21 cellular contexts compared by ENCODE assay signal in genomic region chr5:149038336-149039075, GRCh38. TPM values are rescaled to one million over a fixed set of nuclear protein-coding genes. Genes with fewer than 3 reads are reported as not detected.
A peak's percentile ranks its signal among the peaks of the same experiment; 100 is the strongest.
DNase-seq lines count a peak whose midpoint lies in the region; ATAC-seq and TF ChIP-seq lines count a peak whose summit lies in the region.
"Had no signal": no experiment of that assay in that cellular context is flagged by ENCODE, and none has a peak within 500 bp of the region (broad histone marks: within the 10 kb centered on the region; RNA-seq: fewer than 3 reads in every experiment).

No MANE protein-coding gene starts in this region.

- H3K27ac Mint-ChIP-seq in effector memory CD8-positive, alpha-beta T cell, result peak overlapping the region in 1 of 2 donors; percentile 25
- no peak overlapping the region for H3K27ac Mint-ChIP-seq in activated naive CD8-positive, alpha-beta T cell treated with anti-CD3 and anti-CD28 coated beads, Interleukin-2, amount 50 U/mL, for 24 hours

- H3K9me3 ChIP-seq in BE2C (no peaks in the 10 kb centered on the region), SJCRH30 (replicated peaks) (no peaks in the 10 kb centered on the region), Peyer's patch (no peaks in the 10 kb centered on the region)
- H3K9me3 ChIP-seq: gastrocnemius medialis, HAP-1, right lobe of liver, upper lobe of left lung had no signal

- no peak for ATAC-seq in effector memory CD8-positive, alpha-beta T cell (replicated peaks)
- ATAC-seq in activated naive CD8-positive, alpha-beta T cell treated with anti-CD3 and anti-CD28 coated beads, Interleukin-2, amount 50 U/mL, for 24 hours, result no peak
- ATAC-seq: gastrocnemius medialis, right lobe of liver had no signal

- no peak for TF ChIP-seq POLR2A in Peyer's patch (IDR thresholded peaks at IDR 0.05)

- DNase-seq in BE2C (no peak), SJCRH30 (no peak), fibroblast of the aortic adventitia (ENCODE audit: low read depth) (peak; percentile 57), Peyer's patch (no peak), NCI-H2227 treated with DMSO at 0.1 percent for 48 hours (lab: John Stamatoyannopoulos, UW) (no peak)
- DNase-seq in effector memory CD8-positive, alpha-beta T cell, result no peak
- DNase-seq in activated naive CD8-positive, alpha-beta T cell treated with anti-CD3 and anti-CD28 coated beads, Interleukin-2, amount 50 U/mL, for 24 hours, result no peak
- DNase-seq: activated CD4-positive, alpha-beta T cell treated with anti-CD3 and anti-CD28 coated beads, Interleukin-2, amount 50 U/mL, for 4 hours; activated naive CD4-positive, alpha-beta T cell; activated T-cell treated with anti-CD3 and anti-CD28 coated beads for 4 hours; anterior cingulate cortex; gastrocnemius medialis; KG1; NCI-H1436; NCI-H226; right lobe of liver; SW 1271; upper lobe of left lung had no signal

- TF ChIP-seq CTCF in BE2C (IDR thresholded peaks at IDR 0.05; ENCODE audit: low read depth, low read length), result 0 out of 2 replicates have a peak, but pooled peaks have one; percentile 3
- no peak for TF ChIP-seq CTCF in KMS-11 (conservative IDR thresholded peaks at IDR 0.05; ENCODE audit: low read depth, low read length)
- TF ChIP-seq CTCF in fibroblast of the aortic adventitia (IDR thresholded peaks at IDR 0.05; ENCODE audit: insufficient read depth, low read length), result no peak
- no peak for TF ChIP-seq CTCF in Peyer's patch (IDR thresholded peaks at IDR 0.05)

- no peaks in the 10 kb centered on the region for H3K79me2 ChIP-seq in KMS-11 (ENCODE audit: insufficient read depth, low read depth)

- H3K9ac ChIP-seq in KMS-11, result no peak overlapping the region

- no peaks in the 10 kb centered on the region for H3K9me3 Mint-ChIP-seq in effector memory CD8-positive, alpha-beta T cell
- H3K9me3 Mint-ChIP-seq in activated naive CD8-positive, alpha-beta T cell treated with anti-CD3 and anti-CD28 coated beads, Interleukin-2, amount 50 U/mL, for 24 hours, result no peaks in the 10 kb centered on the region
- H3K9me3 Mint-ChIP-seq: stimulated activated naive CD8-positive, alpha-beta T cell treated with anti-CD3 and anti-CD28 coated beads, Interleukin-15, Interleukin-2, amounts not matched to agents 100 ng/mL and 50 ng/mL, for 24 hours had no signal

- no peaks in the 10 kb centered on the region for H4K20me1 ChIP-seq in KMS-11 (ENCODE audit: insufficient read depth)

- H3K4me3 Mint-ChIP-seq in effector memory CD8-positive, alpha-beta T cell, result no peak overlapping the region
- no peak overlapping the region for H3K4me3 Mint-ChIP-seq in activated naive CD8-positive, alpha-beta T cell treated with anti-CD3 and anti-CD28 coated beads, Interleukin-2, amount 50 U/mL, for 24 hours
- H3K4me3 Mint-ChIP-seq: stimulated activated naive CD8-positive, alpha-beta T cell treated with anti-CD3 and anti-CD28 coated beads, Interleukin-15, Interleukin-2, amounts not matched to agents 100 ng/mL and 50 ng/mL, for 24 hours had no signal

- H3K27ac ChIP-seq in KMS-11, result peak overlapping the region; percentile 15; the same call in 1 of the 2 replicates
- peak overlapping the region; percentile 50 for H3K27ac ChIP-seq in SJCRH30
- H3K27ac ChIP-seq in Peyer's patch, result no peak overlapping the region
- H3K27ac ChIP-seq: right lobe of liver, upper lobe of left lung had no signal

- H3K4me1 ChIP-seq in BE2C (peaks cover 11% of the 10 kb centered on the region), KMS-11 (ENCODE audit: low read depth, poor library complexity, severe bottlenecking) (peaks cover 27% of the 10 kb centered on the region), SJCRH30 (peaks cover 19% of the 10 kb centered on the region), Peyer's patch (no peaks in the 10 kb centered on the region)
- H3K4me1 ChIP-seq: HAP-1 had no signal

- no peaks in the 10 kb centered on the region for H3K36me3 Mint-ChIP-seq in effector memory CD8-positive, alpha-beta T cell (ENCODE audit: insufficient read depth)
- H3K36me3 Mint-ChIP-seq in activated naive CD8-positive, alpha-beta T cell treated with anti-CD3 and anti-CD28 coated beads, Interleukin-2, amount 50 U/mL, for 24 hours (ENCODE audit: low read depth), result no peaks in the 10 kb centered on the region

- H3K4me3 ChIP-seq in BE2C (ENCODE audit: low read depth, low read length) (no peak overlapping the region), KMS-11 (IDR thresholded peaks at IDR 0.05; ENCODE audit: insufficient read depth, low read depth, low read length) (no peak overlapping the region), SJCRH30 (no peak overlapping the region), fibroblast of the aortic adventitia (ENCODE audit: low read depth, low read length) (no peak overlapping the region), Peyer's patch (no peak overlapping the region)
- H3K4me3 ChIP-seq: gastrocnemius medialis, HAP-1, right lobe of liver, upper lobe of left lung had no signal

- H3K27me3 ChIP-seq in BE2C (no peaks in the 10 kb centered on the region), KMS-11 (ENCODE audit: insufficient read depth, low read depth) (no peaks in the 10 kb centered on the region), SJCRH30 (no peaks in the 10 kb centered on the region), Peyer's patch (no peaks in the 10 kb centered on the region)
- H3K27me3 ChIP-seq: gastrocnemius medialis, right lobe of liver, upper lobe of left lung had no signal

- no peak overlapping the region for H2AFZ ChIP-seq in KMS-11 (ENCODE audit: low read depth)

- H3K4me1 Mint-ChIP-seq in effector memory CD8-positive, alpha-beta T cell (ENCODE audit: low read depth in 2 of 2), result peaks cover 14 to 33% of the 10 kb centered on the region in 2 donors
- H3K4me1 Mint-ChIP-seq in activated naive CD8-positive, alpha-beta T cell treated with anti-CD3 and anti-CD28 coated beads, Interleukin-2, amount 50 U/mL, for 24 hours, result peaks cover 28% of the 10 kb centered on the region

- H3K27me3 Mint-ChIP-seq in effector memory CD8-positive, alpha-beta T cell, result peaks cover 0 to 7% of the 10 kb centered on the region in 2 donors
- H3K27me3 Mint-ChIP-seq in activated naive CD8-positive, alpha-beta T cell treated with anti-CD3 and anti-CD28 coated beads, Interleukin-2, amount 50 U/mL, for 24 hours, result peaks cover 6% of the 10 kb centered on the region
- H3K27me3 Mint-ChIP-seq: stimulated activated naive CD8-positive, alpha-beta T cell treated with anti-CD3 and anti-CD28 coated beads, Interleukin-15, Interleukin-2, amounts not matched to agents 100 ng/mL and 50 ng/mL, for 24 hours had no signal

- peak overlapping the region; percentile 30; the same call in 1 of the 2 replicates for H3K4me2 ChIP-seq in KMS-11

- H3K36me3 ChIP-seq in BE2C, result no peaks in the 10 kb centered on the region
- no peaks in the 10 kb centered on the region for H3K36me3 ChIP-seq in KMS-11 (ENCODE audit: insufficient read depth)
- H3K36me3 ChIP-seq in SJCRH30, result peaks cover 3% of the 10 kb centered on the region; the same call in 1 of the 2 replicates
- no peaks in the 10 kb centered on the region for H3K36me3 ChIP-seq in Peyer's patch
- H3K36me3 ChIP-seq: gastrocnemius medialis, HAP-1, right lobe of liver, upper lobe of left lung had no signal

RNA-seq across cellular contexts. Expression of gene SH3TC2, which starts 24.4 kb away (rescaled TPM):
- 1.4 TPM for polyA plus RNA-seq in BE2C (2012; ENCODE audit: insufficient read depth, insufficient read length, low read depth)
- total RNA-seq in SJCRH30 (2014; rRNA removed; shearing (Covaris generic)), result 11.8 and 14.1 TPM in 2 replicates
- 1.6 and 4.1 TPM in 2 replicates for total RNA-seq in fibroblast of the aortic adventitia (ENCODE audit: low replicate concordance)
- total RNA-seq in Peyer's patch, result 1 to 10 TPM in 1 of 4 donors, under 1 TPM in 3; 0.57 to 1.3 (median 0.76) TPM

Comparison
In these comparisons a context has a peak if more than half of its experiments do, and no peak if none do; other contexts are left out.
1. H3K27ac ChIP-seq: peak in KMS-11 (single experiment) and SJCRH30 (single experiment); none in Peyer's patch (0 of 4).